1 cellular context compared by ENCODE assay signal in the genomic region with DNA sequence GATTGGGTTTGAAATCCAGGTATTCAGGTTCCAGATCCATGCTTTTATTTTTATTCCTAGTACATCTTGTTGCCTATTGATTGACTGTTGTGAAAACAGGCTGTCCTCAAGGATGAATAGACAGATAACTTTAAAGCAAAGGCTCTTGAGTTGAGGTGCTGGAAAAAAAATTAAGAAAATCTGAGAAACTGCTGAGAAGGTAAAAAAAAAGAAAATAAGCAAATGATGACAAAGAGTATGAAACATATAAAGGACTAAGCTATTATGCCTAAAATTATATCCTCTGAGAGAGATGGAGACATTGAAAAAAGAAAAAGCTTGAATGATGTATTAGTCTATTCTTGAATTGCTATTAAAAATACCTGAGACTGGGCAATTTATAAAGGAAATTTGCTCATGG.
TF ChIP-seq lines count a peak whose summit lies in the region.

No MANE protein-coding gene starts in this region.

TF ChIP-seq in K562, 482 proteins besides CTCF, POLR2A, EP300 and RAD21 (continued from another document):
- TF ChIP-seq, protein P1, sequence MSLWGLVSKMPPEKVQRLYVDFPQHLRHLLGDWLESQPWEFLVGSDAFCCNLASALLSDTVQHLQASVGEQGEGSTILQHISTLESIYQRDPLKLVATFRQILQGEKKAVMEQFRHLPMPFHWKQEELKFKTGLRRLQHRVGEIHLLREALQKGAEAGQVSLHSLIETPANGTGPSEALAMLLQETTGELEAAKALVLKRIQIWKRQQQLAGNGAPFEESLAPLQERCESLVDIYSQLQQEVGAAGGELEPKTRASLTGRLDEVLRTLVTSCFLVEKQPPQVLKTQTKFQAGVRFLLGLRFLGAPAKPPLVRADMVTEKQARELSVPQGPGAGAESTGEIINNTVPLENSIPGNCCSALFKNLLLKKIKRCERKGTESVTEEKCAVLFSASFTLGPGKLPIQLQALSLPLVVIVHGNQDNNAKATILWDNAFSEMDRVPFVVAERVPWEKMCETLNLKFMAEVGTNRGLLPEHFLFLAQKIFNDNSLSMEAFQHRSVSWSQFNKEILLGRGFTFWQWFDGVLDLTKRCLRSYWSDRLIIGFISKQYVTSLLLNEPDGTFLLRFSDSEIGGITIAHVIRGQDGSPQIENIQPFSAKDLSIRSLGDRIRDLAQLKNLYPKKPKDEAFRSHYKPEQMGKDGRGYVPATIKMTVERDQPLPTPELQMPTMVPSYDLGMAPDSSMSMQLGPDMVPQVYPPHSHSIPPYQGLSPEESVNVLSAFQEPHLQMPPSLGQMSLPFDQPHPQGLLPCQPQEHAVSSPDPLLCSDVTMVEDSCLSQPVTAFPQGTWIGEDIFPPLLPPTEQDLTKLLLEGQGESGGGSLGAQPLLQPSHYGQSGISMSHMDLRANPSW (CRISPR knock-in tag; IDR thresholded peaks at IDR 0.05) = no peak
